Comparison of ENCODE assay signal across 8 cellular contexts in the genomic region with DNA sequence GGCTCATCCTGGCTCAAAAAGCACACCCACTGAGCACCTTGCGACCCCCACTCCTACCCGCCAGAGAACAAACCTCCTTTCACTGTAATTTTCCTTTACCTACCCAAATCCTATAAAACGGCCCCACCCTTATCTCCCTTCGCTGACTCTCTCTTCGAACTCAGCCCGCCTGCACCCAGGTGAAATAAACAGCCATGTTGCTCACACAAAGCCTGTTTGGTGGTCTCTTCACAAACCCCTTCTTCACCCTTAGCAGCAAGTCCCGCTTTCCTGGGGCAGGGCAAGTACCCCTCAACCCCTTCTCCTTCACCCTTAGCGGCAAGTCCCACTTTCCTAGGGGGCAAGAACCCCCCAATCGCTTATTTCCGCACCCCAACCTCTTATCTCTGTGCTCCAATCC. TPM values are rescaled to one million over a fixed set of nuclear protein-coding genes. Genes with fewer than 3 reads are reported as not detected.
A peak's percentile ranks its signal among the peaks of the same experiment; 100 is the strongest.
DNase-seq lines count a peak whose midpoint lies in the region; ATAC-seq and TF ChIP-seq lines count a peak whose summit lies in the region.
"Not testable (repeated sequence)": the region's sequence is repeated elsewhere in the genome, so short reads cannot be mapped to it uniquely, and the experiment has no call there.
"Had no signal": no experiment of that assay in that cellular context is flagged by ENCODE, and none has a peak within 500 bp of the region (broad histone marks: within the 10 kb centered on the region; RNA-seq: fewer than 3 reads in every experiment).

No MANE protein-coding gene starts in this region.

- H3K4me1 ChIP-seq in HUES6 (ENCODE audit: control insufficient read depth, insufficient read depth, low read length): peaks cover 39% of the 10 kb centered on the region
- peaks cover 18% of the 10 kb centered on the region for H3K4me1 ChIP-seq in endodermal cell (ENCODE audit: control insufficient read depth, insufficient read depth, low read length)
- peaks cover 27% of the 10 kb centered on the region for H3K4me1 ChIP-seq in neural progenitor cell

- not testable (repeated sequence) for ATAC-seq in WTC11

- not testable (repeated sequence) for DNase-seq in H7; neural progenitor cell (ENCODE audit: low spot score)
- DNase-seq in WTC11 (ENCODE audit: low spot score) (peak; percentile 24), endodermal cell (peak; percentile 82)

- not testable (repeated sequence) for TF ChIP-seq CTCF in WTC11 (IDR thresholded peaks at IDR 0.05); endodermal cell (conservative IDR thresholded peaks at IDR 0.05); neural progenitor cell (IDR thresholded peaks at IDR 0.05)

- H3K9ac ChIP-seq in HUES6 (ENCODE audit: low read length): peak overlapping the region; percentile 90
- not testable (repeated sequence) for H3K9ac ChIP-seq in endodermal cell (ENCODE audit: extremely low read depth, low read length, poor library complexity, severe bottlenecking); neural progenitor cell

- not testable (repeated sequence) for H4K20me1 ChIP-seq in neural progenitor cell (ENCODE audit: low read depth)

- H3K79me2 ChIP-seq in neural progenitor cell (ENCODE audit: low read depth): not testable (repeated sequence)

- POLR2A ChIA-PET in WTC11 (lab: Charles Lee): interaction anchor here (1.0 kb wide), 1 partner anchor 52 kb away, joined by 3 read pairs; a partner anchor contains a TSS

- peaks cover 10% of the 10 kb centered on the region; the same call in 1 of the 2 replicates for H3K9me3 ChIP-seq in HUES6 (ENCODE audit: control insufficient read depth, insufficient read depth, low read depth, low read length)
- not testable (repeated sequence) for H3K9me3 ChIP-seq in endodermal cell (ENCODE audit: control insufficient read depth, low read length); iPS-18c (ENCODE audit: control insufficient read depth, insufficient read depth, low read length); neural progenitor cell (ENCODE audit: low read depth)

- not testable (repeated sequence) for H3K27me3 ChIP-seq in H7 (ENCODE audit: control insufficient read depth, insufficient read depth, low read length); HUES6 (ENCODE audit: control insufficient read depth, insufficient read depth, low read length); endodermal cell (ENCODE audit: control insufficient read depth, insufficient read depth, low read length, poor library complexity, severe bottlenecking)
- peaks cover 69% of the 10 kb centered on the region for H3K27me3 ChIP-seq in neural progenitor cell

- CTCF ChIA-PET in WTC11 (lab: Charles Lee): not testable (repeated sequence)

- peaks cover 37% of the 10 kb centered on the region for H3K36me3 Mint-ChIP-seq in WTC11
- H3K36me3 Mint-ChIP-seq in endodermal cell (ENCODE audit: low read depth): peaks cover 12% of the 10 kb centered on the region
- not testable (repeated sequence) for H3K36me3 Mint-ChIP-seq in neural progenitor cell

- H3K27me3 Mint-ChIP-seq in WTC11 (ENCODE audit: low read depth); endodermal cell (ENCODE audit: insufficient read depth): not testable (repeated sequence)
- peaks cover 16% of the 10 kb centered on the region for H3K27me3 Mint-ChIP-seq in neural progenitor cell (ENCODE audit: insufficient read depth, low read depth)

- H3F3A ChIP-seq in neural progenitor cell (ENCODE audit: low read depth): peaks cover 30% of the 10 kb centered on the region

- peaks cover 51% of the 10 kb centered on the region for H3K4me1 Mint-ChIP-seq in WTC11
- peaks cover 64% of the 10 kb centered on the region for H3K4me1 Mint-ChIP-seq in endodermal cell
- peaks cover 13% of the 10 kb centered on the region for H3K4me1 Mint-ChIP-seq in neural progenitor cell

- not testable (repeated sequence) for H3K4me2 ChIP-seq in neural progenitor cell

- H3K27ac Mint-ChIP-seq in WTC11 (peak overlapping the region; percentile 100), endodermal cell (peak overlapping the region; percentile 97)
- H3K27ac Mint-ChIP-seq in neural progenitor cell: not testable (repeated sequence)

- H3K4me3 ChIP-seq in H7 (ENCODE audit: insufficient read depth, low read depth, low read length) (peak overlapping the region; percentile 58), HUES6 (ENCODE audit: low read depth, low read length) (peak overlapping the region; percentile 47), iPS-11a (ENCODE audit: low read depth, low read length) (peak overlapping the region; percentile 24), iPS-18c (ENCODE audit: insufficient read depth, low read depth, low read length) (peak overlapping the region; percentile 24; the same call in 1 of the 2 replicates)
- not testable (repeated sequence) for H3K4me3 ChIP-seq in endodermal cell (ENCODE audit: low read length); neural progenitor cell

- H3K27ac ChIP-seq in HUES6 (ENCODE audit: low read depth, low read length): peak overlapping the region; percentile 75; the same call in 1 of the 2 replicates
- not testable (repeated sequence) for H3K27ac ChIP-seq in endodermal cell (ENCODE audit: low read depth, low read length); neural progenitor cell

- peak overlapping the region; percentile 88 for H3K4me3 Mint-ChIP-seq in WTC11
- H3K4me3 Mint-ChIP-seq in endodermal cell: peak overlapping the region; percentile 73
- H3K4me3 Mint-ChIP-seq in neural progenitor cell: peak overlapping the region; percentile 12

- not testable (repeated sequence) for H3K36me3 ChIP-seq in H7 (replicated peaks; ENCODE audit: control insufficient read depth, insufficient read depth, low read length); endodermal cell (ENCODE audit: control insufficient read depth, insufficient read depth, low read length); neural progenitor cell
- peaks cover 27% of the 10 kb centered on the region for H3K36me3 ChIP-seq in HUES6 (ENCODE audit: control insufficient read depth, insufficient read depth, low read length)

- 0 to 12% methylated on average over 1 to 7 of the region's 10 CpGs for WGBS in endodermal cell (ENCODE audit: insufficient coverage in 1 of 2, insufficient read length in 1 of 2), 2 experiments

- not testable (repeated sequence) for H3K9me3 Mint-ChIP-seq in WTC11, endodermal cell, neural progenitor cell

- not testable (repeated sequence) for H2AFZ ChIP-seq in neural progenitor cell (replicated peaks)

TF ChIP-seq in WTC11, 78 proteins besides CTCF, POLR2A, EP300 and RAD21 (continues in another document):
- TF ChIP-seq, protein P1, sequence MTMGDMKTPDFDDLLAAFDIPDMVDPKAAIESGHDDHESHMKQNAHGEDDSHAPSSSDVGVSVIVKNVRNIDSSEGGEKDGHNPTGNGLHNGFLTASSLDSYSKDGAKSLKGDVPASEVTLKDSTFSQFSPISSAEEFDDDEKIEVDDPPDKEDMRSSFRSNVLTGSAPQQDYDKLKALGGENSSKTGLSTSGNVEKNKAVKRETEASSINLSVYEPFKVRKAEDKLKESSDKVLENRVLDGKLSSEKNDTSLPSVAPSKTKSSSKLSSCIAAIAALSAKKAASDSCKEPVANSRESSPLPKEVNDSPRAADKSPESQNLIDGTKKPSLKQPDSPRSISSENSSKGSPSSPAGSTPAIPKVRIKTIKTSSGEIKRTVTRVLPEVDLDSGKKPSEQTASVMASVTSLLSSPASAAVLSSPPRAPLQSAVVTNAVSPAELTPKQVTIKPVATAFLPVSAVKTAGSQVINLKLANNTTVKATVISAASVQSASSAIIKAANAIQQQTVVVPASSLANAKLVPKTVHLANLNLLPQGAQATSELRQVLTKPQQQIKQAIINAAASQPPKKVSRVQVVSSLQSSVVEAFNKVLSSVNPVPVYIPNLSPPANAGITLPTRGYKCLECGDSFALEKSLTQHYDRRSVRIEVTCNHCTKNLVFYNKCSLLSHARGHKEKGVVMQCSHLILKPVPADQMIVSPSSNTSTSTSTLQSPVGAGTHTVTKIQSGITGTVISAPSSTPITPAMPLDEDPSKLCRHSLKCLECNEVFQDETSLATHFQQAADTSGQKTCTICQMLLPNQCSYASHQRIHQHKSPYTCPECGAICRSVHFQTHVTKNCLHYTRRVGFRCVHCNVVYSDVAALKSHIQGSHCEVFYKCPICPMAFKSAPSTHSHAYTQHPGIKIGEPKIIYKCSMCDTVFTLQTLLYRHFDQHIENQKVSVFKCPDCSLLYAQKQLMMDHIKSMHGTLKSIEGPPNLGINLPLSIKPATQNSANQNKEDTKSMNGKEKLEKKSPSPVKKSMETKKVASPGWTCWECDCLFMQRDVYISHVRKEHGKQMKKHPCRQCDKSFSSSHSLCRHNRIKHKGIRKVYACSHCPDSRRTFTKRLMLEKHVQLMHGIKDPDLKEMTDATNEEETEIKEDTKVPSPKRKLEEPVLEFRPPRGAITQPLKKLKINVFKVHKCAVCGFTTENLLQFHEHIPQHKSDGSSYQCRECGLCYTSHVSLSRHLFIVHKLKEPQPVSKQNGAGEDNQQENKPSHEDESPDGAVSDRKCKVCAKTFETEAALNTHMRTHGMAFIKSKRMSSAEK (CRISPR knock-in tag; IDR thresholded peaks at IDR 0.05; ENCODE audit: borderline replicate concordance): peak; percentile 79; the same call in 1 of the 2 replicates
- peak; percentile 93 for TF ChIP-seq EMX1 (CRISPR knock-in tag; IDR thresholded peaks at IDR 0.05)
- TF ChIP-seq ZNF416 (CRISPR knock-in tag; IDR thresholded peaks at IDR 0.05): peak; percentile 92
- TF ChIP-seq, protein P2, sequence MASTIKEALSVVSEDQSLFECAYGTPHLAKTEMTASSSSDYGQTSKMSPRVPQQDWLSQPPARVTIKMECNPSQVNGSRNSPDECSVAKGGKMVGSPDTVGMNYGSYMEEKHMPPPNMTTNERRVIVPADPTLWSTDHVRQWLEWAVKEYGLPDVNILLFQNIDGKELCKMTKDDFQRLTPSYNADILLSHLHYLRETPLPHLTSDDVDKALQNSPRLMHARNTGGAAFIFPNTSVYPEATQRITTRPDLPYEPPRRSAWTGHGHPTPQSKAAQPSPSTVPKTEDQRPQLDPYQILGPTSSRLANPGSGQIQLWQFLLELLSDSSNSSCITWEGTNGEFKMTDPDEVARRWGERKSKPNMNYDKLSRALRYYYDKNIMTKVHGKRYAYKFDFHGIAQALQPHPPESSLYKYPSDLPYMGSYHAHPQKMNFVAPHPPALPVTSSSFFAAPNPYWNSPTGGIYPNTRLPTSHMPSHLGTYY (CRISPR knock-in tag; IDR thresholded peaks at IDR 0.05): peak; percentile 93

RNA-seq across cellular contexts. Expression of a gene that starts 40.1 kb away (rescaled TPM):
- 50.9 and 74.6 TPM in 2 replicates for total RNA-seq in H7 (2014; rRNA removed; shearing (Covaris generic))
- 251 to 303 TPM (median 254 TPM) in 3 replicates for total RNA-seq in WTC11 (2021)
- total RNA-seq in endodermal cell: 10 to 100 TPM; 13.7 to 30.2 TPM
- polyA plus RNA-seq in endodermal cell (2013, experiment 1 of 2): 22.4 TPM
- 18.2 TPM for polyA plus RNA-seq in endodermal cell (2013, experiment 2 of 2)
- total RNA-seq in neural progenitor cell (ENCODE audit: low replicate concordance): 5.2 and 10.7 TPM in 2 replicates
- total RNA-seq: CD4-positive, alpha-beta memory T cell had no signal

RNA-seq across cellular contexts. Expression of a gene that starts 52.1 kb away (rescaled TPM):
- 44.8 and 50.6 TPM in 2 replicates for total RNA-seq in H7 (2014; rRNA removed; shearing (Covaris generic))
- total RNA-seq in WTC11 (2021) (67.9 to 78.6 TPM (median 69.4 TPM) in 3 replicates), endodermal cell (10 to 100 TPM; 47.3 to 49.2 TPM), neural progenitor cell (ENCODE audit: low replicate concordance) (30.9 and 33.2 TPM in 2 replicates)
- 28.6 TPM for polyA plus RNA-seq in endodermal cell (2013, experiment 1 of 2)
- polyA plus RNA-seq in endodermal cell (2013, experiment 2 of 2): 27.8 TPM

Comparison
In these comparisons a context has a peak if more than half of its experiments do, and no peak if none do; other contexts are left out.
1. H3K4me3 Mint-ChIP-seq: peak in every context shown above with its lines; median percentile 88 in WTC11; 73 in endodermal cell; 12 in neural progenitor cell.